In genomic region chr5:149141224-149141956, GRCh38 we compare ENCODE assay signal across 8 cellular contexts. TPM values are rescaled to one million over a fixed set of nuclear protein-coding genes. Genes with fewer than 3 reads are reported as not detected.
DNase-seq lines count a peak whose midpoint lies in the region; ATAC-seq and TF ChIP-seq lines count a peak whose summit lies in the region.

TSS of gene ABLIM3 (plus strand) at chr5:149141493. CDS start at chr5:149142096, 603 bp downstream.

- intact Hi-C loops in CD4-positive, alpha-beta T cell (cut with DNase I, micrococcal nuclease) = loop anchor here (1.0 to 10.0 kb wide), 4 partner anchors 123 to 423 kb away; partner anchors contain the start of gene IL17B (in 1 of the 2)

- H3K36me3 ChIP-seq in SJCRH30 = no peaks in the 10 kb centered on the region

- peaks cover 31% of the 10 kb centered on the region for H3K27me3 Mint-ChIP-seq in CD4-positive, alpha-beta T cell

- no peaks in the 10 kb centered on the region for H3K4me1 ChIP-seq in SJCRH30

- peak within 1 kb of the TSS; percentile 71 for H3K4me3 Mint-ChIP-seq in CD4-positive, alpha-beta T cell

- H3K4me3 ChIP-seq in SJCRH30 = 0 out of 2 replicates have a peak within 1 kb of the TSS, but pooled peaks have one; percentile 22

- CTCF ChIA-PET in CD4-positive, alpha-beta T cell (lab: Charles Lee) = interaction anchor here (0.6 to 1.7 kb wide), 12 partner anchors 11 to 241 kb away, joined by 3 to 33 read pairs (median 3); no protein-coding TSS in a partner anchor

- no peaks in the 10 kb centered on the region for H3K36me3 Mint-ChIP-seq in CD4-positive, alpha-beta T cell (ENCODE audit: low read depth)

- no peaks in the 10 kb centered on the region for H3K9me3 Mint-ChIP-seq in CD4-positive, alpha-beta T cell

- ATAC-seq in CD4-positive, alpha-beta T cell (ENCODE audit: poor library complexity) = peak; percentile 94
- peak; percentile 91 for ATAC-seq in GM19438 (IDR thresholded peaks at IDR 0.05; ENCODE audit: low read depth, unreplicated experiment)
- ATAC-seq in HG03565 (IDR thresholded peaks at IDR 0.05; ENCODE audit: unreplicated experiment) = peak; percentile 90

- peaks cover 26% of the 10 kb centered on the region for H3K27me3 ChIP-seq in CD4-positive, alpha-beta T cell (ENCODE audit: control insufficient read depth, insufficient read depth, low read length)
- peaks cover 5% of the 10 kb centered on the region; the same call in 1 of the 2 replicates for H3K27me3 ChIP-seq in SJCRH30

- no peak within 1 kb of the TSS for H3K27ac ChIP-seq in CD4-positive, alpha-beta T cell (ENCODE audit: low read depth, low read length)
- H3K27ac ChIP-seq in SJCRH30 = no peak within 1 kb of the TSS

- POLR2A ChIA-PET in CD4-positive, alpha-beta T cell (lab: Charles Lee) = interaction anchor here (0.6 to 1.4 kb wide), 5 partner anchors 17 to 211 kb away, joined by 3 to 9 read pairs (median 3); no protein-coding TSS in a partner anchor

- peaks cover 5% of the 10 kb centered on the region for H3K4me1 Mint-ChIP-seq in CD4-positive, alpha-beta T cell (ENCODE audit: low read depth)

- H3K27ac Mint-ChIP-seq in CD4-positive, alpha-beta T cell = no peak within 1 kb of the TSS

- no peaks in the 10 kb centered on the region for H3K9me3 ChIP-seq in CD4-positive, alpha-beta T cell (ENCODE audit: control insufficient read depth, low read length)
- no peaks in the 10 kb centered on the region; the same call in 1 of the 2 replicates for H3K9me3 ChIP-seq in SJCRH30 (replicated peaks)

- peak; percentile 40 to 78 (median 62) for DNase-seq in CD4-positive, alpha-beta T cell
- DNase-seq in SJCRH30 (peak in 1 of 2 experiments; percentile 37), globus pallidus (ENCODE audit: low spot score) (peak; percentile 47), nucleus accumbens (lab: John Stamatoyannopoulos, UW) (peak in 51 of 56 donors; percentile 6 to 86 (median 55))
- DNase-seq in activated naive CD4-positive, alpha-beta T cell treated with anti-CD3 and anti-CD28 coated beads, Interleukin-2, amount 50 U/mL, for 16 hours = peak; percentile 70

- peak; percentile 83 for TF ChIP-seq CTCF in CD4-positive, alpha-beta T cell (IDR thresholded peaks at IDR 0.05)
- no peak for TF ChIP-seq CTCF in subcutaneous adipose tissue (IDR thresholded peaks at IDR 0.05; ENCODE audit: low read depth)

RNA-seq across cellular contexts. Expression of gene ABLIM3, which starts in this region (rescaled TPM):
- not detected for total RNA-seq in CD4-positive, alpha-beta T cell
- 0.10 and 0.33 TPM in 2 replicates for total RNA-seq in SJCRH30 (2014; rRNA removed; shearing (Covaris generic))
- 100 to 1,000 TPM in 2 of 4 donors, 10 to 100 TPM in 2; 55.1 to 320 (median 94.2) TPM for total RNA-seq in subcutaneous adipose tissue

Comparison
In these comparisons a context has a peak if more than half of its experiments do, and no peak if none do; other contexts are left out.
1. RNA of gene ABLIM3 (total RNA-seq): 55.1 to 320 TPM in subcutaneous adipose tissue; 0.10 to 0.33 TPM in SJCRH30 and not detected in CD4-positive, alpha-beta T cell; every median in the first group is over 10 times any median in the second.
2. Peak in DNase-seq and ATAC-seq in CD4-positive, alpha-beta T cell; RNA of the gene not detected or under 1 TPM.
3. Peak in every context shown above with its lines, with median percentiles within 50 percentile points of each other: ATAC-seq.